ENCODE assay signal across 1 cellular context in the genomic region with DNA sequence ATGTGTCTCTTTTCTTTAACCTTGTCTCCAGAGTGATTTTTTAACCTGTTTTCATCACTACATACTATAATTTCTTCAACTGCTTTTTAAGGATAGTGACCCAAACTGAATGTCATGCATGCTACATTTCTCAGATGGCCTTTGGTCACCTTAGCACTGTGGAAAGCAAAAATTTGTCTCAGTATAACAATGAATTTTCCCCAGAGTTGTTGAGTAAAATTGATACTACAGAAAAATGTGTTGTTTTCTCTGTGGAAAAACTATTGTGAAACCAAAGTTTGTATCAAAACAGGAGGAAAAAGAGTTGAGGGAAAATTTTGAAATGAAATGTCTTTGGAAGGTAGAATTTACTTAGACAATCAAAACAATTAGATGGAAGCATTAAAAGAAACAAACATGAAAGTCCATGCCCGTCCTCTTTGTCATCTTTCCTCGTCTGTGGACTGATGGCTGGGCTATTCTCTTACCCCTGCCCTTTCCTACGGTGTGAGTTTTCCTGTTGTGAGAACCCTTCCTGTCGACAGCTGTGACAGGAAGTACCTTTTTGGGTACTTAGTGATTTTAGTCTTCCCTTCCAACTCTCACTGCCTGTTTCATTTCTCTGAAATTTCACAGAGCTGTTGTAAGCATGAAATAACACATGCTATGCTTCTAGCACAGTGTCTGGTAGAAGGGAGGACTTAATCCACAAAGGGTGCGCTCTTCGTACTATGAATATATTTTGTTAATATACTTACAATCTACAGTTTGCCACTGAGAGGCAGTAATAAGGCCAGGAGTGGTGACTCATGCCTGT.
A peak's percentile ranks its signal among the peaks of the same experiment; 100 is the strongest.
TF ChIP-seq lines count a peak whose summit lies in the region.

No MANE protein-coding gene starts in this region.

TF ChIP-seq in K562, 482 proteins besides CTCF, POLR2A, EP300 and RAD21:
- TF ChIP-seq, protein P1, sequence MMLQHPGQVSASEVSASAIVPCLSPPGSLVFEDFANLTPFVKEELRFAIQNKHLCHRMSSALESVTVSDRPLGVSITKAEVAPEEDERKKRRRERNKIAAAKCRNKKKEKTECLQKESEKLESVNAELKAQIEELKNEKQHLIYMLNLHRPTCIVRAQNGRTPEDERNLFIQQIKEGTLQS (IDR thresholded peaks at IDR 0.05), result peak; percentile 50
- TF ChIP-seq, protein P1 (CRISPR knock-in tag; conservative IDR thresholded peaks at IDR 0.05), result no peak
- TF ChIP-seq POLR2H (tag; IDR thresholded peaks at IDR 0.05; ENCODE audit: low read depth) (no peak), JUND (IDR thresholded peaks at IDR 0.05; ENCODE audit: borderline replicate concordance, low read depth, low read length) (0 out of 2 replicates have a peak, but pooled peaks have one; percentile 26), JUND (tag; IDR thresholded peaks at IDR 0.05; ENCODE audit: borderline replicate concordance, low read depth, low read length) (no peak)
